10 cellular contexts compared by ENCODE assay signal in the genomic region with DNA sequence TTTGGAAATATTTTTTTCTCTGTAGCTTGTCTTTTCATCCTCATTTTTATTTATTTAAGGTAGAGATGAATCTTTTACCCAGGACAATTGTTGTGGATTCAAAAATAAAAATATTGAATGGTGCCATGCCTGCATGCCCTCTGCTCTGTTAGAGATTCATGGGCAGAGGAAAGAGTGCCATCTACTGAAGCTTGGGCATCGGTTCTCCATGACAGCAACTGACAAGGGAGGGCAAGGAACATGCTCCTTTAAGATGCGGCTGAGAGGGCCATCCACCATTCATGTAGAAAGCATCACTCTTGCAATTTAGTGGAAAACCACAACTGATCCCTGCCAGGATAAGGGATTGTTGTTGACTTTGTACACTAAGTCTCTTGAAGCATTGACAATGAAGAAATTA.
DNase-seq lines count a peak whose midpoint lies in the region; ATAC-seq, FAIRE-seq and TF ChIP-seq lines count a peak whose summit lies in the region.
"Had no signal": no experiment of that assay in that cellular context is flagged by ENCODE, and none has a peak within 500 bp of the region (broad histone marks: within the 10 kb centered on the region; RNA-seq: fewer than 3 reads in every experiment).

No MANE protein-coding gene starts in this region.

- no peak for TF ChIP-seq POLR2A in H54 (IDR thresholded peaks at IDR 0.05; ENCODE audit: low read depth, low read length)

- H3K36me3 ChIP-seq in kidney epithelial cell (ENCODE audit: control insufficient read depth, insufficient read depth, low read length): no peaks in the 10 kb centered on the region

- CTCF ChIA-PET in WTC11 (lab: Charles Lee): no interaction called here
- CTCF ChIA-PET in activated CD4-positive, alpha-beta T cell treated with anti-CD3 and anti-CD28 coated beads, Interleukin-2, amount 10 ng/mL, durations not matched to agents 7 days and 5 days (lab: Charles Lee): interaction anchor here (1.1 kb wide), 1 partner anchor 17 kb away, joined by 3 read pairs; no protein-coding TSS in a partner anchor

- ATAC-seq in WTC11: peak; percentile 39; the same call in 1 of the 2 replicates
- no peak for ATAC-seq in GM19395 (IDR thresholded peaks at IDR 0.05; ENCODE audit: unreplicated experiment)

- H3K9me3 Mint-ChIP-seq in WTC11 (no peaks in the 10 kb centered on the region), glutamatergic neuron (ENCODE audit: unreplicated experiment) (no peaks in the 10 kb centered on the region)
- H3K9me3 Mint-ChIP-seq in activated CD4-positive, alpha-beta T cell treated with anti-CD3 and anti-CD28 coated beads, Interleukin-2, amount 10 ng/mL, durations not matched to agents 7 days and 5 days: no peaks in the 10 kb centered on the region
- H3K9me3 Mint-ChIP-seq: activated naive CD4-positive, alpha-beta T cell treated with anti-CD3 and anti-CD28 coated beads, Interleukin-2, amount 50 U/mL, for 24 hours had no signal

- H3K27me3 ChIP-seq in kidney epithelial cell (ENCODE audit: control insufficient read depth, insufficient read depth, low read length): no peaks in the 10 kb centered on the region

- H3K4me3 ChIP-seq in AG09309 (ENCODE audit: control insufficient read depth, low read depth, low read length): no peak overlapping the region
- H3K4me3 ChIP-seq in kidney epithelial cell (ENCODE audit: low read depth, low read length): no peak overlapping the region

- DNase-seq in AG09309 (ENCODE audit: low read depth) (no peak), H54 (ENCODE audit: insufficient read length, low spot score) (no peak), WTC11 (ENCODE audit: low spot score) (no peak), kidney epithelial cell (ENCODE audit: low read depth) (no peak), glutamatergic neuron (no peak)
- DNase-seq in activated CD4-positive, alpha-beta T cell treated with anti-CD3 and anti-CD28 coated beads for 4 hours: no peak
- no peak for DNase-seq in activated CD4-positive, alpha-beta T cell treated with anti-CD3 and anti-CD28 coated beads, Interleukin-2, amount 10 ng/mL, durations not matched to agents 7 days and 5 days
- DNase-seq: T-helper 9 cell had no signal

- H3K4me1 Mint-ChIP-seq in WTC11 (no peaks in the 10 kb centered on the region), glutamatergic neuron (ENCODE audit: low read depth, unreplicated experiment) (no peaks in the 10 kb centered on the region)
- H3K4me1 Mint-ChIP-seq in activated CD4-positive, alpha-beta T cell treated with anti-CD3 and anti-CD28 coated beads, Interleukin-2, amount 10 ng/mL, durations not matched to agents 7 days and 5 days: no peaks in the 10 kb centered on the region
- H3K4me1 Mint-ChIP-seq: activated naive CD4-positive, alpha-beta T cell treated with anti-CD3 and anti-CD28 coated beads, Interleukin-2, amount 50 U/mL, for 24 hours had no signal

- POLR2A ChIA-PET in WTC11 (lab: Charles Lee): no interaction called here
- POLR2A ChIA-PET in activated CD4-positive, alpha-beta T cell treated with anti-CD3 and anti-CD28 coated beads, Interleukin-2, amount 10 ng/mL, durations not matched to agents 7 days and 5 days (lab: Charles Lee): no interaction called here

- no peaks in the 10 kb centered on the region for H3K27me3 Mint-ChIP-seq in WTC11 (ENCODE audit: low read depth)
- no peaks in the 10 kb centered on the region for H3K27me3 Mint-ChIP-seq in glutamatergic neuron (ENCODE audit: unreplicated experiment)
- H3K27me3 Mint-ChIP-seq in activated CD4-positive, alpha-beta T cell treated with anti-CD3 and anti-CD28 coated beads, Interleukin-2, amount 10 ng/mL, durations not matched to agents 7 days and 5 days: peaks cover 27% of the 10 kb centered on the region

- FAIRE-seq in H54 (lab: Jason Lieb, UNC): peak; percentile 45

- no peak overlapping the region for H3K4me3 Mint-ChIP-seq in WTC11
- no peak overlapping the region for H3K4me3 Mint-ChIP-seq in glutamatergic neuron (ENCODE audit: unreplicated experiment)
- no peak overlapping the region for H3K4me3 Mint-ChIP-seq in activated CD4-positive, alpha-beta T cell treated with anti-CD3 and anti-CD28 coated beads, Interleukin-2, amount 10 ng/mL, durations not matched to agents 7 days and 5 days
- H3K4me3 Mint-ChIP-seq: activated naive CD4-positive, alpha-beta T cell treated with anti-CD3 and anti-CD28 coated beads, Interleukin-2, amount 50 U/mL, for 24 hours had no signal

- no peaks in the 10 kb centered on the region for H3K36me3 Mint-ChIP-seq in WTC11
- H3K36me3 Mint-ChIP-seq in glutamatergic neuron (ENCODE audit: unreplicated experiment): no peaks in the 10 kb centered on the region
- no peaks in the 10 kb centered on the region for H3K36me3 Mint-ChIP-seq in activated CD4-positive, alpha-beta T cell treated with anti-CD3 and anti-CD28 coated beads, Interleukin-2, amount 10 ng/mL, durations not matched to agents 7 days and 5 days (ENCODE audit: low read depth)
- H3K36me3 Mint-ChIP-seq: activated naive CD4-positive, alpha-beta T cell treated with anti-CD3 and anti-CD28 coated beads, Interleukin-2, amount 50 U/mL, for 24 hours had no signal

- no peak overlapping the region for H3K27ac Mint-ChIP-seq in WTC11
- no peak overlapping the region for H3K27ac Mint-ChIP-seq in glutamatergic neuron (ENCODE audit: unreplicated experiment)
- no peak overlapping the region for H3K27ac Mint-ChIP-seq in activated CD4-positive, alpha-beta T cell treated with anti-CD3 and anti-CD28 coated beads, Interleukin-2, amount 10 ng/mL, durations not matched to agents 7 days and 5 days
- H3K27ac Mint-ChIP-seq: activated naive CD4-positive, alpha-beta T cell treated with anti-CD3 and anti-CD28 coated beads, Interleukin-2, amount 50 U/mL, for 24 hours had no signal

- TF ChIP-seq CTCF in AG09309 (IDR thresholded peaks at IDR 0.05; ENCODE audit: control insufficient read depth, insufficient read depth, low read depth, low read length, missing control alignments): peak; percentile 51
- no peak for TF ChIP-seq CTCF in WTC11 (IDR thresholded peaks at IDR 0.05)
- peak; percentile 35 for TF ChIP-seq CTCF in kidney epithelial cell (IDR thresholded peaks at IDR 0.05; ENCODE audit: insufficient read depth, low read length, poor library complexity, severe bottlenecking)
- no peak for TF ChIP-seq CTCF in glutamatergic neuron (IDR thresholded peaks at IDR 0.05; ENCODE audit: partially characterized antibody, unreplicated experiment)

TF ChIP-seq in WTC11, 78 proteins besides CTCF, POLR2A, EP300 and RAD21 (continues in another document):
- TF ChIP-seq, protein P1, sequence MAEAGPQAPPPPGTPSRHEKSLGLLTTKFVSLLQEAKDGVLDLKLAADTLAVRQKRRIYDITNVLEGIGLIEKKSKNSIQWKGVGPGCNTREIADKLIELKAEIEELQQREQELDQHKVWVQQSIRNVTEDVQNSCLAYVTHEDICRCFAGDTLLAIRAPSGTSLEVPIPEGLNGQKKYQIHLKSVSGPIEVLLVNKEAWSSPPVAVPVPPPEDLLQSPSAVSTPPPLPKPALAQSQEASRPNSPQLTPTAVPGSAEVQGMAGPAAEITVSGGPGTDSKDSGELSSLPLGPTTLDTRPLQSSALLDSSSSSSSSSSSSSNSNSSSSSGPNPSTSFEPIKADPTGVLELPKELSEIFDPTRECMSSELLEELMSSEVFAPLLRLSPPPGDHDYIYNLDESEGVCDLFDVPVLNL (CRISPR knock-in tag; IDR thresholded peaks at IDR 0.05; ENCODE audit: borderline replicate concordance, low read depth): no peak
- TF ChIP-seq HMGA2 (CRISPR knock-in tag; IDR thresholded peaks at IDR 0.05): no peak
- TF ChIP-seq KAT7 (CRISPR knock-in tag; IDR thresholded peaks at IDR 0.05; ENCODE audit: borderline replicate concordance): no peak
- TF ChIP-seq, protein P2, sequence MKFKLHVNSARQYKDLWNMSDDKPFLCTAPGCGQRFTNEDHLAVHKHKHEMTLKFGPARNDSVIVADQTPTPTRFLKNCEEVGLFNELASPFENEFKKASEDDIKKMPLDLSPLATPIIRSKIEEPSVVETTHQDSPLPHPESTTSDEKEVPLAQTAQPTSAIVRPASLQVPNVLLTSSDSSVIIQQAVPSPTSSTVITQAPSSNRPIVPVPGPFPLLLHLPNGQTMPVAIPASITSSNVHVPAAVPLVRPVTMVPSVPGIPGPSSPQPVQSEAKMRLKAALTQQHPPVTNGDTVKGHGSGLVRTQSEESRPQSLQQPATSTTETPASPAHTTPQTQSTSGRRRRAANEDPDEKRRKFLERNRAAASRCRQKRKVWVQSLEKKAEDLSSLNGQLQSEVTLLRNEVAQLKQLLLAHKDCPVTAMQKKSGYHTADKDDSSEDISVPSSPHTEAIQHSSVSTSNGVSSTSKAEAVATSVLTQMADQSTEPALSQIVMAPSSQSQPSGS (CRISPR knock-in tag; IDR thresholded peaks at IDR 0.05; ENCODE audit: borderline replicate concordance, low read depth): no peak
- TF ChIP-seq, protein P3, sequence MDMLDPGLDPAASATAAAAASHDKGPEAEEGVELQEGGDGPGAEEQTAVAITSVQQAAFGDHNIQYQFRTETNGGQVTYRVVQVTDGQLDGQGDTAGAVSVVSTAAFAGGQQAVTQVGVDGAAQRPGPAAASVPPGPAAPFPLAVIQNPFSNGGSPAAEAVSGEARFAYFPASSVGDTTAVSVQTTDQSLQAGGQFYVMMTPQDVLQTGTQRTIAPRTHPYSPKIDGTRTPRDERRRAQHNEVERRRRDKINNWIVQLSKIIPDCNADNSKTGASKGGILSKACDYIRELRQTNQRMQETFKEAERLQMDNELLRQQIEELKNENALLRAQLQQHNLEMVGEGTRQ (CRISPR knock-in tag; IDR thresholded peaks at IDR 0.05): no peak
- TF ChIP-seq JAZF1 (CRISPR knock-in tag; IDR thresholded peaks at IDR 0.05): no peak
- TF ChIP-seq ESRRA (CRISPR knock-in tag; IDR thresholded peaks at IDR 0.05; ENCODE audit: borderline replicate concordance): no peak
- TF ChIP-seq E2F5 (CRISPR knock-in tag; IDR thresholded peaks at IDR 0.05): no peak
- no peak for TF ChIP-seq NR2C2 (CRISPR knock-in tag; IDR thresholded peaks at IDR 0.05)
- TF ChIP-seq TEAD1 (CRISPR knock-in tag; IDR thresholded peaks at IDR 0.05): no peak
- no peak for TF ChIP-seq ZNF219 (CRISPR knock-in tag; IDR thresholded peaks at IDR 0.05; ENCODE audit: borderline replicate concordance)
- TF ChIP-seq NR1H2 (CRISPR knock-in tag; IDR thresholded peaks at IDR 0.05): no peak
- TF ChIP-seq ZNF121 (CRISPR knock-in tag; IDR thresholded peaks at IDR 0.05): no peak
- no peak for TF ChIP-seq RORB (CRISPR knock-in tag; IDR thresholded peaks at IDR 0.05)
- TF ChIP-seq CREB1 (CRISPR knock-in tag; IDR thresholded peaks at IDR 0.05): no peak
- TF ChIP-seq NFE2L1 (CRISPR knock-in tag; IDR thresholded peaks at IDR 0.05): no peak
- no peak for TF ChIP-seq FOXJ3 (CRISPR knock-in tag; IDR thresholded peaks at IDR 0.05; ENCODE audit: borderline replicate concordance)

Comparison
In these comparisons a context has a peak if more than half of its experiments do, and no peak if none do; other contexts are left out.
1. CTCF ChIP-seq: peak in AG09309 (single experiment) and kidney epithelial cell (single experiment); none in WTC11 (single experiment) and glutamatergic neuron (single experiment).